ENCODE assay signal across 10 cellular contexts in genomic region chr4:68597489-68597888, GRCh38. TPM values are rescaled to one million over a fixed set of nuclear protein-coding genes. Genes with fewer than 3 reads are reported as not detected.
"Had no signal": no experiment of that assay in that cellular context is flagged by ENCODE, and none has a peak within 500 bp of the region (broad histone marks: within the 10 kb centered on the region; RNA-seq: fewer than 3 reads in every experiment).

No MANE protein-coding gene starts in this region.

- H3K4me3 ChIP-seq: GM23338, K562 had no signal

- FAIRE-seq: H1, H54, K562 had no signal

- ATAC-seq: GM23338, K562 had no signal

- H3K27ac ChIP-seq: HL-60 had no signal

- H3K4me2 ChIP-seq: GM23338 had no signal

- H2AFZ ChIP-seq: GM23338 had no signal

- DNase-seq: H9, HCEC 1CT, IMR-90, KG1 had no signal

RNA-seq across cellular contexts. Expression of gene UGT2B17, which starts 21.4 kb away (rescaled TPM):
- total RNA-seq: GM23338, H1, H9, HT1080, IMR-90 had no signal
- polyA plus RNA-seq: GM23338, H1, IMR-90, K562 had no signal
